12 cellular contexts compared by ENCODE assay signal in genomic region chr5:89080467-89081116, GRCh38.
"Had no signal": no experiment of that assay in that cellular context is flagged by ENCODE, and none has a peak within 500 bp of the region (broad histone marks: within the 10 kb centered on the region; RNA-seq: fewer than 3 reads in every experiment).

No MANE protein-coding gene starts in this region.

- ATAC-seq: activated CD8-positive, alpha-beta T cell treated with anti-CD3 and anti-CD28 coated beads for 36 hours; naive thymus-derived CD4-positive, alpha-beta T cell; right cardiac atrium had no signal

- DNase-seq: activated CD8-positive, alpha-beta memory T cell treated with anti-CD3 and anti-CD28 coated beads, Interleukin-2, amount 50 U/mL, for 4 hours; activated CD8-positive, alpha-beta T cell treated with anti-CD3 and anti-CD28 coated beads for 36 hours; aorta; dermis blood vessel endothelial cell; endodermal cell; hippocampal formation; naive thymus-derived CD4-positive, alpha-beta T cell; posterior cingulate gyrus; right cardiac atrium; small intestine; tibial artery; uterus had no signal
